22 cellular contexts compared by ENCODE assay signal in the genomic region with DNA sequence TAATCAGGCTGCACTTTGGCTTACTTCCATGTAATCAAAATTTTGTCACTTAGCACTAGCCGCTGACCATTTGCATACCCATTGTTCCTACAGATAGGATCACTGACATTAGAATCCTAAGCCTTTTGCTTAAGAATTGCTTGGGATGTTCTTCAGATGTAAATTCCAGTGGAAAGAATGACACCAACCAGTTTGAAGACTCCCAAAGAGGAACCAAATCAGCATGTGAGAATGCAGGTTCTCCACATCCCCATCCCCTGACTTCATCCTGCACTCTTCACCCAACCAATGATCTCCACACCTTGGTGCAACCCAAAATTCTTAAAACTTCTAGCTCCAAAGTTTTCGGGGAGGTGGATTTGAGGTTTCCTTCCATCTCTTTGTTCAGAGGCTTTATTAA.
"Had no signal": no experiment of that assay in that cellular context is flagged by ENCODE, and none has a peak within 500 bp of the region (broad histone marks: within the 10 kb centered on the region; RNA-seq: fewer than 3 reads in every experiment).

No MANE protein-coding gene starts in this region.

- H3K27ac ChIP-seq: esophagus squamous epithelium, heart right ventricle, left lung, neural progenitor cell, parathyroid adenoma, sigmoid colon, stomach, thyroid gland had no signal

- ATAC-seq: effector memory CD8-positive, alpha-beta T cell; heart right ventricle; left cardiac atrium; left lung; naive thymus-derived CD4-positive, alpha-beta T cell; stimulated activated effector memory CD8-positive, alpha-beta T cell treated with anti-CD3 and anti-CD28 coated beads, Interleukin-12 subunit alpha, Interleukin-12 subunit beta, amount 100 ng/mL, for 72 hours had no signal

- DNase-seq: cortex of kidney; effector memory CD8-positive, alpha-beta T cell; erythroblast; esophagus squamous epithelium; foreskin melanocyte; glutamatergic neuron; heart right ventricle; hippocampal formation; left cardiac atrium; left lung; mesenchymal stem cell; midbrain; naive thymus-derived CD4-positive, alpha-beta T cell; sigmoid colon; stimulated activated CD4-positive, alpha-beta T cell treated with anti-CD3 and anti-CD28 coated beads, Interleukin-2, amount 100 ng/mL, for 24 hours; stimulated activated CD4-positive, alpha-beta T cell treated with anti-CD3 and anti-CD28 coated beads, Interleukin-4, amount 100 ng/mL, for 24 hours; stimulated activated naive CD4-positive, alpha-beta T cell treated with Interleukin-2 at 50 U/mL for 16 hours; stomach; thyroid gland had no signal

- H3K9ac ChIP-seq: neural progenitor cell, parathyroid adenoma had no signal

- H3K36me3 ChIP-seq: esophagus squamous epithelium, heart right ventricle, left lung, neural progenitor cell, sigmoid colon, stomach, thyroid gland had no signal

- H3K4me1 ChIP-seq: left lung, neural progenitor cell, parathyroid adenoma, stomach, thyroid gland had no signal

- H3K27me3 ChIP-seq: esophagus squamous epithelium, heart right ventricle, left lung, neural progenitor cell, sigmoid colon, stomach, thyroid gland had no signal

- H3K4me3 ChIP-seq: esophagus squamous epithelium, heart right ventricle, left lung, neural progenitor cell, sigmoid colon, stomach, thyroid gland had no signal

- H3K9me3 ChIP-seq: esophagus squamous epithelium, heart right ventricle, left lung, sigmoid colon, stomach, thyroid gland had no signal
